1 cellular context compared by ENCODE assay signal in the genomic region with DNA sequence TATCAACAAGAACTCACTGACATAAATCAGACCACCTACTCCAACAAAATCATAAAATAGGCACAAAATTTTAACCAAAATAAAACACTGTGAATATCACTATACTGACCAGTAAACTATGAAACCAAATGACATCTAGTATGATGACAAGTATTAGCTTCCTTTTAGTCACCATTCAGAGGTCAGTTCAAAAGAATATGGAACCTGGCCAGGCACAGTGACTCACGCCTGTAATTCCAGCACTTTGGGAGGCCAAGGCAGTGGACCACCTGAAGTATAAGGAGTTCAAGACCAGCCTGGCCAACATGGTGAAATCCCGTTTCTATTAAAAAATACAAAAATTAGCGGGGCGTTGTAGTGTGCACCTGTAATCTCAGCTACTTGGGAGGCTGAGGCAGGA.
TF ChIP-seq lines count a peak whose summit lies in the region.

No MANE protein-coding gene starts in this region.

TF ChIP-seq in K562, 482 proteins besides CTCF, POLR2A, EP300 and RAD21 (continued from another document):
- TF ChIP-seq BHLHE40 (IDR thresholded peaks at IDR 0.05; ENCODE audit: low read length) = no peak
- no peak for TF ChIP-seq BACH1 (tag; IDR thresholded peaks at IDR 0.05)
